Comparison of ENCODE assay signal across 1 cellular context in the genomic region with DNA sequence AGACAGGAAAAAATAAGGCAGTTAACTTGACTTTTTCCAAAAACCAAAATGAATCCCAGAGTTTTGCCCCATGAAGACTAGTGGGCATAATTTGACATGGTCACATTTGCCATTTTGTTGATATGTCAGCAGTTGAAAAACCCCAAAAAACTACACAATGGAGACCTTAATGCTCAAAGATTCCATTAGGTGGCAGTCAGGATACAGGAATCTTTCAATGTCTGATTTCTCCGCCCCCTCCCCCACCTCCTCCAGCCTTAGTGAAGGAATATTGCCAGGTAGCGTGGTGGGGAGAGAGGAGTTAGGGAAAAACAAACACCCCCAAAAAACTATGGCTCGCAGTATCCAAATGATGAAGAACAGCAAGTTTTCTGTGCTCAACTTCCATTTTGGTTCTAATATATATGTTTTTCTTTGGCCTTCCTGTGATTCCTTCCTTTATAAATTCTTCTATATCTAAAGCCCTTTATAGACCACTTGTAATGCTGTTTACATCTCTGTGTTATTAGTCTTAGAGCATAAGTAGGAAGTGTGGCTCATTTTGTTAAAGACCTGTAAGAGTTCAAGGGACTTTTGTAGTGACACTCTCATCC.
TF ChIP-seq lines count a peak whose summit lies in the region.

No MANE protein-coding gene starts in this region.

TF ChIP-seq in HepG2, 621 proteins besides CTCF, POLR2A, EP300 and RAD21 (continued from another document):
- TF ChIP-seq, protein P1, sequence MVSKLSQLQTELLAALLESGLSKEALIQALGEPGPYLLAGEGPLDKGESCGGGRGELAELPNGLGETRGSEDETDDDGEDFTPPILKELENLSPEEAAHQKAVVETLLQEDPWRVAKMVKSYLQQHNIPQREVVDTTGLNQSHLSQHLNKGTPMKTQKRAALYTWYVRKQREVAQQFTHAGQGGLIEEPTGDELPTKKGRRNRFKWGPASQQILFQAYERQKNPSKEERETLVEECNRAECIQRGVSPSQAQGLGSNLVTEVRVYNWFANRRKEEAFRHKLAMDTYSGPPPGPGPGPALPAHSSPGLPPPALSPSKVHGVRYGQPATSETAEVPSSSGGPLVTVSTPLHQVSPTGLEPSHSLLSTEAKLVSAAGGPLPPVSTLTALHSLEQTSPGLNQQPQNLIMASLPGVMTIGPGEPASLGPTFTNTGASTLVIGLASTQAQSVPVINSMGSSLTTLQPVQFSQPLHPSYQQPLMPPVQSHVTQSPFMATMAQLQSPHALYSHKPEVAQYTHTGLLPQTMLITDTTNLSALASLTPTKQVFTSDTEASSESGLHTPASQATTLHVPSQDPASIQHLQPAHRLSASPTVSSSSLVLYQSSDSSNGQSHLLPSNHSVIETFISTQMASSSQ (IDR thresholded peaks at IDR 0.05; ENCODE audit: low read depth), result no peak
- TF ChIP-seq, protein P1 (CRISPR knock-in tag; IDR thresholded peaks at IDR 0.05; ENCODE audit: borderline replicate concordance), result no peak
TF ChIP-seq in HepG2: peak in this region for 3.
